ENCODE assay signal across 9 cellular contexts in the genomic region with DNA sequence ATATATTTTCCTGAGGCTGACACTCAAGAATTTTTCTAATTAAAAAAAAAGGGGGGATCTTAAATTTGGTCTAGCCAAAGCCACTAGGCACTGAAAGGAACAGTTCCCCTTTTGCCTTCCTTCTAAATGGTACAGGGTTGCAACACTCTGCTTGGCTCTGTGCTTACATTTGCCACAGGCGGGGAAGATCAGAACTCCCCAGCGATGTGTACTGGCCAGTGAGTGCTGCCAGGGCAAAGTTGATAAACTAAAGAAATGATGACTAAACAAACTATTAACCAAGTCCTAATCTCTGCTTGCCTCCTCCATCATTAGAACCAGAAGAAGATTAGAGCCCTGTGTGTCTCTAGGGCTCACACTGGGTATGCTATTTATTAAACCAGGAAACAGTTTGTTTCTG.
DNase-seq lines count a peak whose midpoint lies in the region; ATAC-seq and TF ChIP-seq lines count a peak whose summit lies in the region.
"Had no signal": no experiment of that assay in that cellular context is flagged by ENCODE, and none has a peak within 500 bp of the region (broad histone marks: within the 10 kb centered on the region; RNA-seq: fewer than 3 reads in every experiment).

No MANE protein-coding gene starts in this region.

- DNase-seq in LNCaP clone FGC (ENCODE audit: low read depth), result peak; percentile 7
- DNase-seq in right cardiac atrium, result peak; percentile 74 to 87 (median 77)
- no peak for DNase-seq in stimulated activated CD4-positive, alpha-beta T cell treated with anti-CD3 and anti-CD28 coated beads, Interleukin-4, amount 100 ng/mL, for 4 hours
- DNase-seq in NCI-H2107 (lab: John Stamatoyannopoulos, UW), result no peak
- DNase-seq in COLO829 (ENCODE audit: low spot score), result no peak
- DNase-seq in RKO (ENCODE audit: low spot score), result no peak

- H3K27ac ChIP-seq in right cardiac atrium (ENCODE audit: low read length), result no peak overlapping the region
- H3K27ac ChIP-seq: Peyer's patch had no signal

- intact Hi-C loops in right cardiac atrium (cut with DNase I), result loop anchor here in 1 of 4 donors (5.0 kb wide), 1 partner anchor 133 kb away; the partner anchor contains the start of gene MYCBP2

- ATAC-seq in GM18511 (IDR thresholded peaks at IDR 0.05; ENCODE audit: unreplicated experiment), result peak; percentile 97
- peak; percentile 92 for ATAC-seq in HG02588 (IDR thresholded peaks at IDR 0.05; ENCODE audit: unreplicated experiment)
- ATAC-seq in right cardiac atrium, result peak; percentile 96 to 98

- WGBS in right cardiac atrium, result 37% methylated on average over 2 of the region's 2 CpGs

- H3K4me3 ChIP-seq in LNCaP clone FGC (ENCODE audit: low read depth, low read length) (no peak overlapping the region), right cardiac atrium (ENCODE audit: low read length) (no peak overlapping the region)
- H3K4me3 ChIP-seq: Peyer's patch had no signal

- no peaks in the 10 kb centered on the region for H3K4me1 ChIP-seq in right cardiac atrium (ENCODE audit: control insufficient read depth, insufficient read depth, low read length)
- H3K4me1 ChIP-seq: Peyer's patch had no signal

- no peaks in the 10 kb centered on the region for H3K27me3 ChIP-seq in right cardiac atrium (ENCODE audit: control insufficient read depth, insufficient read depth)
- H3K27me3 ChIP-seq: Peyer's patch had no signal

- no peaks in the 10 kb centered on the region for H3K9me3 ChIP-seq in right cardiac atrium (ENCODE audit: control insufficient read depth, low read length)
- H3K9me3 ChIP-seq: Peyer's patch had no signal

- TF ChIP-seq CTCF in LNCaP clone FGC (IDR thresholded peaks at IDR 0.05; ENCODE audit: control insufficient read depth, extremely low read depth, insufficient read depth), result no peak

Comparison
In these comparisons a context has a peak if more than half of its experiments do, and no peak if none do; other contexts are left out.
1. DNase-seq: peak in LNCaP clone FGC (single experiment) and right cardiac atrium (3 of 3); none in stimulated activated CD4-positive, alpha-beta T cell treated with anti-CD3 and anti-CD28 coated beads, Interleukin-4, amount 100 ng/mL, for 4 hours (0 of 2), NCI-H2107 (single experiment), COLO829 (single experiment) and RKO (single experiment).
2. Peak in every context shown above with its lines, with median percentiles within 50 percentile points of each other: ATAC-seq.